ENCODE assay signal across 11 cellular contexts in genomic region chr10:101858723-101859500, GRCh38. TPM values are rescaled to one million over a fixed set of nuclear protein-coding genes. Genes with fewer than 3 reads are reported as not detected.
DNase-seq lines count a peak whose midpoint lies in the region; ATAC-seq lines count a peak whose summit lies in the region.
"Had no signal": no experiment of that assay in that cellular context is flagged by ENCODE, and none has a peak within 500 bp of the region (broad histone marks: within the 10 kb centered on the region; RNA-seq: fewer than 3 reads in every experiment).

No MANE protein-coding gene starts in this region.

- no peak overlapping the region for H2BK120ac ChIP-seq in neuronal stem cell (ENCODE audit: low read depth, low read length)

- H3K4me2 ChIP-seq in neuronal stem cell (ENCODE audit: insufficient read depth, low read length, poor library complexity, severe bottlenecking): no peak overlapping the region

- H3K23ac ChIP-seq in neuronal stem cell (ENCODE audit: low read depth, low read length, poor library complexity): no peak overlapping the region

- DNase-seq in neuronal stem cell (ENCODE audit: low spot score) (no peak), left lobe of liver (ENCODE audit: low spot score) (no peak)
- DNase-seq: central memory CD4-positive, alpha-beta T cell; DMS53; NCI-H345 had no signal

- no peak overlapping the region for H4K8ac ChIP-seq in neuronal stem cell (ENCODE audit: low read depth, low read length)

- no peak overlapping the region for H3K14ac ChIP-seq in neuronal stem cell (ENCODE audit: low read length)

- H2AK5ac ChIP-seq in neuronal stem cell (ENCODE audit: low read depth, low read length): no peak overlapping the region

- H2BK5ac ChIP-seq in neuronal stem cell (ENCODE audit: low read length): no peak overlapping the region

- H3K4me3 ChIP-seq in duodenal mucosa (ENCODE audit: low read depth in 1 of 2, low read length in 2 of 2): no peak overlapping the region
- H3K4me3 ChIP-seq in neuronal stem cell (ENCODE audit: low read length in 2 of 2): no peak overlapping the region
- H3K4me3 ChIP-seq: SK-N-MC had no signal

- H3K4ac ChIP-seq in neuronal stem cell (ENCODE audit: low read length): no peak overlapping the region

- H2BK12ac ChIP-seq in neuronal stem cell (ENCODE audit: low read length): no peak overlapping the region

- H3K9ac ChIP-seq in duodenal mucosa (ENCODE audit: low read depth in 1 of 2, low read length in 2 of 2) (no peak overlapping the region), neuronal stem cell (ENCODE audit: low read depth, low read length, poor library complexity) (no peak overlapping the region)

- H3K18ac ChIP-seq in neuronal stem cell (ENCODE audit: low read length): no peak overlapping the region

- no CpG with 5 or more reads among the region's 3 CpGs for WGBS in neuronal stem cell (ENCODE audit: extremely low coverage in 2 of 2, insufficient read length in 2 of 2, insufficient replicate concordance in 1 of 2), 2 donors

- H3K4me1 ChIP-seq in duodenal mucosa (ENCODE audit: control insufficient read depth in 1 of 2, insufficient read depth in 2 of 2, low read length in 2 of 2) (peaks cover 0 to 6% of the 10 kb centered on the region in 2 donors), neuronal stem cell (ENCODE audit: control insufficient read depth in 2 of 2, insufficient read depth in 1 of 2, low read depth in 1 of 2, low read length in 2 of 2) (peaks cover 0 to 2% of the 10 kb centered on the region in 2 donors)

- H4K91ac ChIP-seq in neuronal stem cell (ENCODE audit: low read depth, low read length, poor library complexity): no peak overlapping the region

- H2AFZ ChIP-seq in neuronal stem cell (ENCODE audit: low read length): no peak overlapping the region

- ATAC-seq in GM18502 (IDR thresholded peaks at IDR 0.05; ENCODE audit: poor library complexity, unreplicated experiment) (peak; percentile 74), GM19463 (IDR thresholded peaks at IDR 0.05; ENCODE audit: unreplicated experiment) (peak; percentile 50), HG03103 (IDR thresholded peaks at IDR 0.05; ENCODE audit: low read depth, unreplicated experiment) (peak; percentile 70), GM21528 (IDR thresholded peaks at IDR 0.05; ENCODE audit: low FRiP score, unreplicated experiment) (no peak), left lobe of liver (no peak)

- H3K9me3 ChIP-seq in duodenal mucosa (ENCODE audit: control insufficient read depth in 1 of 2, low read length in 2 of 2) (peaks cover 0 to 3% of the 10 kb centered on the region in 2 donors), neuronal stem cell (replicated peaks in 1 of 2; ENCODE audit: control insufficient read depth in 2 of 2, insufficient read depth in 1 of 2, low read depth in 1 of 2, low read length in 2 of 2) (peaks cover 0 to 13% of the 10 kb centered on the region in 2 donors)

- H3K36me3 ChIP-seq in duodenal mucosa (ENCODE audit: control insufficient read depth in 1 of 2, insufficient read depth in 2 of 2, low read length in 2 of 2) (no peaks in the 10 kb centered on the region), neuronal stem cell (replicated peaks in 1 of 2; ENCODE audit: control insufficient read depth in 2 of 2, insufficient read depth in 2 of 2, low read length in 2 of 2) (no peaks in the 10 kb centered on the region)

- no peaks in the 10 kb centered on the region for H3K79me1 ChIP-seq in neuronal stem cell (ENCODE audit: low read depth, low read length)

- H3K27me3 ChIP-seq in duodenal mucosa (ENCODE audit: control insufficient read depth in 1 of 2, insufficient read depth in 2 of 2, low read length in 2 of 2) (no peaks in the 10 kb centered on the region), neuronal stem cell (ENCODE audit: control insufficient read depth in 3 of 3, insufficient read depth in 3 of 3, low read depth in 1 of 3, low read length in 3 of 3) (no peaks in the 10 kb centered on the region)

- H3K27ac ChIP-seq in duodenal mucosa (ENCODE audit: low read depth, low read length) (peak overlapping the region; percentile 5), neuronal stem cell (replicated peaks; ENCODE audit: low read length) (no peak overlapping the region)
- H3K27ac ChIP-seq: SK-N-MC had no signal

- no peak overlapping the region for H2BK15ac ChIP-seq in neuronal stem cell (ENCODE audit: low read length)

RNA-seq across cellular contexts. Expression of gene KCNIP2, which starts 15.3 kb away (rescaled TPM):
- 6.4 TPM for polyA plus RNA-seq in neuronal stem cell (2013, experiment 1 of 2)
- 6.7 TPM for polyA plus RNA-seq in neuronal stem cell (2013, experiment 2 of 2)
- 1.4 TPM for total RNA-seq in left lobe of liver

RNA-seq across cellular contexts. Expression of gene OGA, which starts 40.7 kb away (rescaled TPM):
- 74.9 TPM for polyA plus RNA-seq in neuronal stem cell (2013, experiment 1 of 2)
- polyA plus RNA-seq in neuronal stem cell (2013, experiment 2 of 2): 76.0 TPM
- 32.8 TPM for total RNA-seq in left lobe of liver

Comparison
In these comparisons a context has a peak if more than half of its experiments do, and no peak if none do; other contexts are left out.
1. ATAC-seq: peak in GM18502 (single experiment), GM19463 (single experiment) and HG03103 (single experiment); none in GM21528 (single experiment) and left lobe of liver (single experiment).